Comparison of ENCODE assay signal across 9 cellular contexts in genomic region chr15:52261498-52262242, GRCh38. TPM values are rescaled to one million over a fixed set of nuclear protein-coding genes. Genes with fewer than 3 reads are reported as not detected.
A peak's percentile ranks its signal among the peaks of the same experiment; 100 is the strongest.
DNase-seq lines count a peak whose midpoint lies in the region; ATAC-seq and TF ChIP-seq lines count a peak whose summit lies in the region.
"Had no signal": no experiment of that assay in that cellular context is flagged by ENCODE, and none has a peak within 500 bp of the region (broad histone marks: within the 10 kb centered on the region; RNA-seq: fewer than 3 reads in every experiment).

No MANE protein-coding gene starts in this region.

- WGBS in right cardiac atrium = 22% methylated on average over 8 of the region's 8 CpGs

- H3K27ac ChIP-seq in Peyer's patch (peak overlapping the region; percentile 46 to 69 (median 68)), right cardiac atrium (ENCODE audit: low read length) (peak overlapping the region; percentile 13), gastrocnemius medialis (peak overlapping the region; percentile 65 to 75 (median 68))
- H3K27ac ChIP-seq: SK-N-MC had no signal

- H3K4me3 ChIP-seq in Peyer's patch (no peak overlapping the region), right cardiac atrium (ENCODE audit: low read length) (no peak overlapping the region), gastrocnemius medialis (no peak overlapping the region)
- H3K4me3 ChIP-seq: SK-N-MC had no signal

- H3K27me3 ChIP-seq in Peyer's patch = no peaks in the 10 kb centered on the region
- no peaks in the 10 kb centered on the region for H3K27me3 ChIP-seq in right cardiac atrium (ENCODE audit: control insufficient read depth, insufficient read depth)
- no peaks in the 10 kb centered on the region for H3K27me3 ChIP-seq in gastrocnemius medialis

- DNase-seq in AG08396 (ENCODE audit: low spot score) (peak; percentile 76), Peyer's patch (peak in 2 of 3 donors; percentile 69 to 84), amniotic epithelial cell (ENCODE audit: low read depth) (peak; percentile 56), right cardiac atrium (peak; percentile 55 to 75 (median 73)), gastrocnemius medialis (peak; percentile 11 to 25), AML-193 (lab: John Stamatoyannopoulos, UW) (no peak)

- H3K9me3 ChIP-seq in Peyer's patch (no peaks in the 10 kb centered on the region), right cardiac atrium (ENCODE audit: control insufficient read depth, low read length) (no peaks in the 10 kb centered on the region), gastrocnemius medialis (no peaks in the 10 kb centered on the region)

- H3K4me1 ChIP-seq in Peyer's patch (peaks cover 0 to 14% (median 0%) of the 10 kb centered on the region in 4 donors), right cardiac atrium (ENCODE audit: control insufficient read depth, insufficient read depth, low read length) (peaks cover 5% of the 10 kb centered on the region), gastrocnemius medialis (peaks cover 17 to 21% of the 10 kb centered on the region in 2 donors)

- in situ Hi-C loops in gastrocnemius medialis (cut with MboI; ENCODE audit: low sequenced_read_pairs in 4 of 4) = loop anchor here in 1 of 4 donors (10.0 kb wide), 1 partner anchor 273 kb away; no protein-coding TSS in a partner anchor

- H3K36me3 ChIP-seq in Peyer's patch (no peaks in the 10 kb centered on the region), gastrocnemius medialis (no peaks in the 10 kb centered on the region)

- intact Hi-C loops in right cardiac atrium (cut with DNase I) = loop anchor here in 1 of 4 donors (10.0 kb wide), 1 partner anchor 547 kb away; no protein-coding TSS in a partner anchor
- intact Hi-C loops in gastrocnemius medialis (cut with DNase I; ENCODE audit: low total_unique reads) = no loop called here

- TF ChIP-seq CTCF in Peyer's patch (IDR thresholded peaks at IDR 0.05) (peak in 2 of 6 experiments; percentile 8 to 13), gastrocnemius medialis (IDR thresholded peaks at IDR 0.05 in 4 of 5, conservative IDR thresholded peaks at IDR 0.05 in 1 of 5) (no peak)

- TF ChIP-seq POLR2A in Peyer's patch (IDR thresholded peaks at IDR 0.05) (no peak), gastrocnemius medialis (IDR thresholded peaks at IDR 0.05) (no peak)

- ATAC-seq in GM18867 (IDR thresholded peaks at IDR 0.05; ENCODE audit: unreplicated experiment) (peak; percentile 99), HG03039 (IDR thresholded peaks at IDR 0.05; ENCODE audit: unreplicated experiment) (peak; percentile 99), right cardiac atrium (peak; percentile 90 to 96), gastrocnemius medialis (peak; percentile 38 to 55)

RNA-seq across cellular contexts. Expression of gene MYO5C, which starts 33.9 kb away (rescaled TPM):
- total RNA-seq in Peyer's patch = 10 to 100 TPM; 29.1 to 60.2 (median 45.4) TPM
- total RNA-seq in right cardiac atrium = 1 to 10 TPM; 3.9 to 9.2 (median 4.6) TPM
- polyA plus RNA-seq in right cardiac atrium = 1.6 TPM
- 1 to 10 TPM; 1.2 to 4.3 (median 2.9) TPM for total RNA-seq in gastrocnemius medialis

Comparison
In these comparisons a context has a peak if more than half of its experiments do, and no peak if none do; other contexts are left out.
1. DNase-seq: peak in AG08396 (single experiment), Peyer's patch (2 of 3), amniotic epithelial cell (single experiment), right cardiac atrium (3 of 3) and gastrocnemius medialis (2 of 2); none in AML-193 (0 of 2).
2. ATAC-seq: peak in every context shown above with its lines; median percentile 99 in GM18867; 99 in HG03039; 93 in right cardiac atrium; 46 in gastrocnemius medialis.
3. H3K27ac ChIP-seq: peak in every context shown above with its lines; median percentile 68 in Peyer's patch; 68 in gastrocnemius medialis; 13 in right cardiac atrium.